ENCODE assay signal across 20 cellular contexts in the genomic region with DNA sequence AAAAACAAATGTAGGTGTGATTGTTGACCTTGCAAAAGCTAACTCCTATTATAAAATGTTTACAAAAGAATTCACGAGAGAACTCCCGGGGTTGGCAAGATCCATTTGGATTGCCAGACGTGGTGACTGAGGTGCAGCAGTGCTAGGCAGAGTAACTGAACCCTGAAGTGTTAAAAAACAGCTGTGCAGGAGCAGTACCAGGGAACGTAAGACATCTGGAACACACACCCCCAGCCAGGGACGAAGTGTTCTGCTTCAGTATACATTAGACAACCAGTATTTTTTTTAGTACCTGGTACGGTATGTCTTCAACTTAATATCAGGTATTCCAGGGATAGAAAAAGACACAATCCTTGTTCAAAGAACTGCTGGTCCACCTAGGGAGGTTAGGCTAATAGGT.
"Had no signal": no experiment of that assay in that cellular context is flagged by ENCODE, and none has a peak within 500 bp of the region (broad histone marks: within the 10 kb centered on the region; RNA-seq: fewer than 3 reads in every experiment).

No MANE protein-coding gene starts in this region.

- H3K27me3 Mint-ChIP-seq: naive B cell; stimulated activated memory B cell treated with anti-CD40 and anti-IgM and Interleukin-4, amounts not matched to agents 10 μg/mL and 1 μg/mL and 100 μg/mL, for 72 hours; stimulated activated naive CD8-positive, alpha-beta T cell treated with anti-CD3 and anti-CD28 coated beads, Interleukin-15, Interleukin-2, amounts not matched to agents 100 ng/mL and 50 ng/mL, for 24 hours; type B pancreatic cell had no signal

- H3K4me1 ChIP-seq: parathyroid adenoma had no signal

- H3K4me3 Mint-ChIP-seq: immature natural killer cell; naive B cell; nephron; stimulated activated memory B cell treated with anti-CD40 and anti-IgM and Interleukin-4, amounts not matched to agents 10 μg/mL and 1 μg/mL and 100 μg/mL, for 72 hours; stimulated activated naive CD8-positive, alpha-beta T cell treated with anti-CD3 and anti-CD28 coated beads, Interleukin-15, Interleukin-2, amounts not matched to agents 100 ng/mL and 50 ng/mL, for 24 hours; type B pancreatic cell had no signal

- H3K27me3 ChIP-seq: esophagus muscularis mucosa, gastrocnemius medialis, spleen had no signal

- H3K27ac Mint-ChIP-seq: immature natural killer cell; nephron; stimulated activated memory B cell treated with anti-CD40 and anti-IgM and Interleukin-4, amounts not matched to agents 10 μg/mL and 1 μg/mL and 100 μg/mL, for 72 hours; stimulated activated naive CD8-positive, alpha-beta T cell treated with anti-CD3 and anti-CD28 coated beads, Interleukin-15, Interleukin-2, amounts not matched to agents 100 ng/mL and 50 ng/mL, for 24 hours had no signal

- DNase-seq: effector memory CD4-positive, alpha-beta T cell; gastrocnemius medialis; glutamatergic neuron; immature natural killer cell; kidney; mesendoderm; naive B cell; spleen; stimulated activated CD4-positive, alpha-beta T cell treated with anti-CD3 and anti-CD28 coated beads, Interleukin-15, amount 100 ng/mL, for 24 hours; stimulated activated CD4-positive, alpha-beta T cell treated with anti-CD3 and anti-CD28 coated beads, Interleukin-1b, Interleukin-23, amount 100 ng/mL, for 48 hours; stimulated activated CD4-positive, alpha-beta T cell treated with anti-CD3 and anti-CD28 coated beads, Interleukin-4, amount 100 ng/mL, for 24 hours; substantia nigra had no signal

- H3K4me3 ChIP-seq: esophagus muscularis mucosa, gastrocnemius medialis, spleen had no signal

- H3K36me3 ChIP-seq: gastrocnemius medialis had no signal

- H3K4me1 Mint-ChIP-seq: immature natural killer cell; nephron; stimulated activated memory B cell treated with anti-CD40 and anti-IgM and Interleukin-4, amounts not matched to agents 10 μg/mL and 1 μg/mL and 100 μg/mL, for 72 hours had no signal

- ATAC-seq: gastrocnemius medialis; sciatic nerve; stimulated activated memory B cell treated with anti-CD40 and anti-IgM and Interleukin-4, amounts not matched to agents 10 μg/mL and 1 μg/mL and 100 μg/mL, for 72 hours had no signal

- H3K9me3 Mint-ChIP-seq: immature natural killer cell; nephron; stimulated activated memory B cell treated with anti-CD40 and anti-IgM and Interleukin-4, amounts not matched to agents 10 μg/mL and 1 μg/mL and 100 μg/mL, for 72 hours; stimulated activated naive CD8-positive, alpha-beta T cell treated with anti-CD3 and anti-CD28 coated beads, Interleukin-15, Interleukin-2, amounts not matched to agents 100 ng/mL and 50 ng/mL, for 24 hours had no signal

- H3K9me3 ChIP-seq: esophagus muscularis mucosa, gastrocnemius medialis, spleen had no signal

- H3K27ac ChIP-seq: epithelial cell of prostate, esophagus muscularis mucosa, parathyroid adenoma, spleen had no signal

- H3K9ac ChIP-seq: parathyroid adenoma had no signal
